1 cellular context compared by ENCODE assay signal in genomic region chr17:3705718-3705984, GRCh38. TPM values are rescaled to one million over a fixed set of nuclear protein-coding genes. Genes with fewer than 3 reads are reported as not detected.
"Had no signal": no experiment of that assay in that cellular context is flagged by ENCODE, and none has a peak within 500 bp of the region (broad histone marks: within the 10 kb centered on the region; RNA-seq: fewer than 3 reads in every experiment).

No MANE protein-coding gene starts in this region.

RNA-seq across cellular contexts. Expression of gene P2RX5, which starts 9.7 kb away (rescaled TPM):
- total RNA-seq: SJSA1 had no signal
